In genomic region chr7:56063500-56063881, GRCh38 we compare ENCODE assay signal across 8 cellular contexts. TPM values are rescaled to one million over a fixed set of nuclear protein-coding genes. Genes with fewer than 3 reads are reported as not detected.
DNase-seq lines count a peak whose midpoint lies in the region; ATAC-seq, FAIRE-seq and TF ChIP-seq lines count a peak whose summit lies in the region.

No MANE protein-coding gene starts in this region.

- ATAC-seq in DND-41 (ENCODE audit: insufficient read depth, low read depth) (peak; percentile 2; the same call in 1 of the 3 replicates), HG02870 (IDR thresholded peaks at IDR 0.05; ENCODE audit: unreplicated experiment) (no peak)

- no peaks in the 10 kb centered on the region for H3K23me2 ChIP-seq in H1 (ENCODE audit: low read depth, low read length)

- H3K4me2 ChIP-seq in DND-41 (ENCODE audit: insufficient read depth, low read length) (peak overlapping the region; percentile 65), OCI-LY3 (ENCODE audit: low read length) (peak overlapping the region; percentile 91), H1 (ENCODE audit: insufficient read depth in 1 of 2, low read depth in 2 of 2, low read length in 2 of 2) (peak overlapping the region; percentile 41 to 75; a peak in 3 of 4 replicates), parathyroid adenoma (ENCODE audit: low read length) (peak overlapping the region; percentile 80)

- no peak overlapping the region for H2AK5ac ChIP-seq in H1 (ENCODE audit: low read depth, low read length)

- H3K79me1 ChIP-seq in H1 (ENCODE audit: low read depth, low read length) = no peaks in the 10 kb centered on the region

- H3K27me3 ChIP-seq in DND-41 (ENCODE audit: insufficient read depth, low read length, poor library complexity) (no peaks in the 10 kb centered on the region), OCI-LY3 (ENCODE audit: low read depth, low read length) (no peaks in the 10 kb centered on the region), H1 (replicated peaks in 1 of 4; ENCODE audit: control insufficient read depth in 3 of 4, extremely low read depth in 1 of 4, insufficient read depth in 3 of 4, low read length in 3 of 4) (no peaks in the 10 kb centered on the region), parathyroid adenoma (ENCODE audit: control insufficient read depth, insufficient read depth, low read length) (no peaks in the 10 kb centered on the region)

- TF ChIP-seq POLR2A in H1 (IDR thresholded peaks at IDR 0.05; ENCODE audit: control extremely low read depth in 1 of 2, low read depth in 2 of 2, low read length in 2 of 2) = no peak

- peaks cover 67% of the 10 kb centered on the region for H3K79me2 ChIP-seq in DND-41 (ENCODE audit: insufficient read depth, low read length)
- peaks cover 47% of the 10 kb centered on the region for H3K79me2 ChIP-seq in OCI-LY3 (ENCODE audit: low read length)
- H3K79me2 ChIP-seq in H1 (ENCODE audit: control insufficient read depth in 1 of 2, insufficient read depth in 2 of 2, low read length in 2 of 2) = peaks cover 0 to 5% of the 10 kb centered on the region in 2 experiments; a peak in 2 of 4 replicates
- H3K79me2 ChIP-seq in parathyroid adenoma = no peaks in the 10 kb centered on the region

- no peak overlapping the region for H3K23ac ChIP-seq in H1 (ENCODE audit: insufficient read length)

- TF ChIP-seq CTCF in DND-41 (IDR thresholded peaks at IDR 0.05; ENCODE audit: borderline replicate concordance, extremely low read depth, low read length, poor library complexity, severe bottlenecking) (no peak), OCI-LY3 (IDR thresholded peaks at IDR 0.05; ENCODE audit: low read depth, low read length) (no peak), H1 (IDR thresholded peaks at IDR 0.05; ENCODE audit: control extremely low read depth in 1 of 3, insufficient read depth in 1 of 3, low read depth in 1 of 3, low read length in 3 of 3) (no peak), parathyroid adenoma (IDR thresholded peaks at IDR 0.05) (no peak)

- TF ChIP-seq RAD21 in H1 (IDR thresholded peaks at IDR 0.05 in 1 of 2, conservative IDR thresholded peaks at IDR 0.05 in 1 of 2; ENCODE audit: low read depth in 2 of 2, low read length in 2 of 2) = no peak

- DNase-seq in DND-41 (no peak), H1 (ENCODE audit: low read depth in 1 of 2, low spot score in 2 of 2) (no peak), medulla oblongata (ENCODE audit: extremely low spot score) (no peak), islet precursor cell (no peak), NCI-H345 treated with DMSO at 0.1 percent for 48 hours (lab: John Stamatoyannopoulos, UW; ENCODE audit: unreplicated experiment) (no peak)

- H2BK15ac ChIP-seq in H1 (ENCODE audit: low read length) = no peak overlapping the region

- no peak overlapping the region for H2BK5ac ChIP-seq in H1 (ENCODE audit: low read depth, low read length)

- no peak for TF ChIP-seq EP300 in H1 (IDR thresholded peaks at IDR 0.05; ENCODE audit: borderline replicate concordance in 1 of 2, low read depth in 2 of 2, low read length in 2 of 2)

- POLR2A ChIA-PET in H1 (lab: Charles Lee; ENCODE audit: partially characterized antibody) = interaction anchor here (1.0 to 44.4 kb wide), 9 partner anchors 9 to 98 kb away, joined by 3 to 869 read pairs (median 7); partner anchors contain the start of genes CCT6A and PSPH

- H3K18ac ChIP-seq in H1 (ENCODE audit: extremely low read depth, low read length) = no peak overlapping the region

- no peak overlapping the region for H3K14ac ChIP-seq in H1 (ENCODE audit: insufficient read length)

- H2BK120ac ChIP-seq in H1 (replicated peaks; ENCODE audit: low read depth, low read length) = no peak overlapping the region

- peak overlapping the region; percentile 79 for H2AFZ ChIP-seq in DND-41 (ENCODE audit: low read depth, low read length)
- 0 out of 2 replicates have a peak overlapping the region, but pooled peaks have one; percentile 24 for H2AFZ ChIP-seq in OCI-LY3 (ENCODE audit: low read depth, low read length)
- H2AFZ ChIP-seq in H1 (ENCODE audit: low read length) = no peak overlapping the region
- peak overlapping the region; percentile 84 for H2AFZ ChIP-seq in parathyroid adenoma

- no peak overlapping the region for H2BK12ac ChIP-seq in H1 (ENCODE audit: low read depth, low read length)

- H4K91ac ChIP-seq in H1 (replicated peaks; ENCODE audit: insufficient read length, low read length) = no peak overlapping the region

- H3K36me3 ChIP-seq in DND-41 (ENCODE audit: insufficient read depth, low read length) (peaks cover 63% of the 10 kb centered on the region), OCI-LY3 (replicated peaks; ENCODE audit: low read depth, low read length) (peaks cover 21% of the 10 kb centered on the region), H1 (ENCODE audit: control insufficient read depth in 2 of 4, insufficient read depth in 4 of 4, low read length in 3 of 4) (peaks cover 15 to 56% (median 43%) of the 10 kb centered on the region in 4 experiments), parathyroid adenoma (ENCODE audit: control insufficient read depth, insufficient read depth, low read length) (no peaks in the 10 kb centered on the region)

- peak overlapping the region; percentile 89 for H3K27ac ChIP-seq in DND-41 (ENCODE audit: low read length)
- H3K27ac ChIP-seq in OCI-LY3 (ENCODE audit: low read length) = peak overlapping the region; percentile 73
- peak overlapping the region; percentile 24; the same call in 1 of the 2 replicates for H3K27ac ChIP-seq in H1 (ENCODE audit: low read depth, low read length)
- peak overlapping the region; percentile 64 for H3K27ac ChIP-seq in parathyroid adenoma

- H2BK20ac ChIP-seq in H1 (ENCODE audit: low read length) = no peak overlapping the region

- H3K4me3 ChIP-seq in DND-41 (ENCODE audit: low read depth in 1 of 2, low read length in 2 of 2) (peak overlapping the region in 1 of 2 experiments; percentile 80; a peak in 3 of 4 replicates), OCI-LY3 (ENCODE audit: low read length) (peak overlapping the region; percentile 100), H1 (ENCODE audit: extremely low read depth in 1 of 4, insufficient read depth in 2 of 4, low read depth in 3 of 4, low read length in 4 of 4) (peak overlapping the region in 2 of 4 experiments; percentile 76 to 83; a peak in 4 of 8 replicates), parathyroid adenoma (ENCODE audit: low read depth, low read length) (peak overlapping the region; percentile 85)

- H4K20me1 ChIP-seq in DND-41 (ENCODE audit: insufficient read depth, low read length) (peaks cover 19% of the 10 kb centered on the region), OCI-LY3 (ENCODE audit: insufficient read depth, low read length) (no peaks in the 10 kb centered on the region), H1 (replicated peaks in 1 of 2; ENCODE audit: control insufficient read depth in 1 of 2, insufficient read depth in 2 of 2, low read length in 2 of 2) (no peaks in the 10 kb centered on the region)

- H3K56ac ChIP-seq in H1 (replicated peaks; ENCODE audit: insufficient read length, low read depth, low read length) = no peak overlapping the region

- no peak overlapping the region for H4K8ac ChIP-seq in H1 (ENCODE audit: extremely low read depth, insufficient read depth, low read length)

- H4K5ac ChIP-seq in H1 (ENCODE audit: insufficient read length, low read depth, low read length) = no peak overlapping the region

- CTCF ChIA-PET in H1 (lab: Charles Lee; ENCODE audit: partially characterized antibody) = interaction anchor here (0.6 kb wide), 1 partner anchor 15 kb away, joined by 3 read pairs; no protein-coding TSS in a partner anchor

- H3K4me1 ChIP-seq in DND-41 (ENCODE audit: insufficient read depth, low read length) (peaks cover 53% of the 10 kb centered on the region), OCI-LY3 (ENCODE audit: low read length) (peaks cover 13% of the 10 kb centered on the region; the same call in 1 of the 2 replicates), H1 (replicated peaks in 1 of 4; ENCODE audit: control insufficient read depth in 3 of 4, insufficient read depth in 4 of 4, low read length in 3 of 4) (peaks cover 0 to 6% (median 0%) of the 10 kb centered on the region in 4 experiments; a peak in 1 of 7 replicates), parathyroid adenoma (peaks cover 15% of the 10 kb centered on the region)

- 84% methylated on average over 7 of the region's 7 CpGs; no CpG with 5 or more reads in 1 of the 2 experiments for WGBS in H1 (ENCODE audit: extremely low coverage in 1 of 2, insufficient coverage in 1 of 2, insufficient read length in 1 of 2, insufficient replicate concordance in 2 of 2, low coverage in 1 of 2, low lambda C conversion rate in 2 of 2, missing lambda C conversion rate in 1 of 2), 2 experiments

- no peak for FAIRE-seq in H1 (lab: Jason Lieb, UNC)

- H3K9me3 ChIP-seq in DND-41 (ENCODE audit: insufficient read depth, low read length, severe bottlenecking) (no peaks in the 10 kb centered on the region), OCI-LY3 (ENCODE audit: insufficient read depth, low read length) (no peaks in the 10 kb centered on the region), H1 (ENCODE audit: insufficient read depth in 2 of 2, low read depth in 1 of 2, low read length in 1 of 2) (no peaks in the 10 kb centered on the region), parathyroid adenoma (ENCODE audit: control insufficient read depth, low read length) (no peaks in the 10 kb centered on the region)

- peak overlapping the region; percentile 72 for H3K9ac ChIP-seq in DND-41 (ENCODE audit: low read depth, low read length)
- H3K9ac ChIP-seq in OCI-LY3 (ENCODE audit: low read length) = peak overlapping the region; percentile 86
- H3K9ac ChIP-seq in H1 (replicated peaks in 1 of 4; ENCODE audit: extremely low read depth in 1 of 4, low read depth in 3 of 4, low read length in 3 of 4) = peak overlapping the region in 1 of 4 experiments; percentile 88; a peak in 1 of 7 replicates
- no peak overlapping the region for H3K9ac ChIP-seq in parathyroid adenoma

- H3K4ac ChIP-seq in H1 (replicated peaks; ENCODE audit: insufficient read length, low read depth, low read length) = no peak overlapping the region

RNA-seq across cellular contexts. Expression of gene SUMF2, which starts 0.6 kb away (rescaled TPM):
- total RNA-seq in H1 (2021; fragmentation: NEBNext Ultra II Directional; extraction: Animal tissue kit (Norgen Biotek cat#: 25700)) = 59.2 and 61.9 TPM in 2 replicates
- 39.8 and 55.9 TPM in 2 replicates for polyA plus RNA-seq in H1 (2011; rRNA removed)
- 63.7 TPM for polyA plus RNA-seq in H1 (2011; cell fraction: cytosol; rRNA removed)
- polyA plus RNA-seq in H1 (2011; cell fraction: nucleus; rRNA removed) = 96.5 TPM
- polyA plus RNA-seq in H1 (2012, experiment 1 of 2) = 60.9 to 78.7 TPM (median 68.3 TPM) in 4 replicates
- polyA plus RNA-seq in H1 (2012, experiment 2 of 2) = 74.3 TPM
- polyA plus RNA-seq in H1 (2013, experiment 1 of 2) = 71.0 TPM
- polyA plus RNA-seq in H1 (2013, experiment 2 of 2) = 82.4 TPM
- polyA minus RNA-seq in H1 (2011; rRNA and poly(A)+ RNA removed) = 47.1 and 50.6 TPM in 2 replicates
- 34.5 TPM for polyA minus RNA-seq in H1 (2011; cell fraction: cytosol; rRNA and poly(A)+ RNA removed)
- 54.8 TPM for polyA minus RNA-seq in H1 (2011; cell fraction: nucleus; rRNA and poly(A)+ RNA removed)

RNA-seq across cellular contexts. Expression of gene CCT6A, which starts 11.9 kb away (rescaled TPM):
- total RNA-seq in H1 (2021; fragmentation: NEBNext Ultra II Directional; extraction: Animal tissue kit (Norgen Biotek cat#: 25700)) = 260 and 272 TPM in 2 replicates
- polyA plus RNA-seq in H1 (2011; rRNA removed) = 124 and 201 TPM in 2 replicates
- 224 TPM for polyA plus RNA-seq in H1 (2011; cell fraction: cytosol; rRNA removed)
- polyA plus RNA-seq in H1 (2011; cell fraction: nucleus; rRNA removed) = 130 TPM
- polyA plus RNA-seq in H1 (2012, experiment 1 of 2) = 266 to 398 TPM (median 305 TPM) in 4 replicates
- 34.0 TPM for polyA plus RNA-seq in H1 (2012, experiment 2 of 2)
- polyA plus RNA-seq in H1 (2013, experiment 1 of 2) = 275 TPM
- 270 TPM for polyA plus RNA-seq in H1 (2013, experiment 2 of 2)
- polyA minus RNA-seq in H1 (2011; rRNA and poly(A)+ RNA removed) = 223 and 281 TPM in 2 replicates
- 117 TPM for polyA minus RNA-seq in H1 (2011; cell fraction: cytosol; rRNA and poly(A)+ RNA removed)
- 113 TPM for polyA minus RNA-seq in H1 (2011; cell fraction: nucleus; rRNA and poly(A)+ RNA removed)

RNA-seq across cellular contexts. Expression of gene PSPH, which starts 12.2 kb away (rescaled TPM):
- total RNA-seq in H1 (2021; fragmentation: NEBNext Ultra II Directional; extraction: Animal tissue kit (Norgen Biotek cat#: 25700)) = 56.3 and 64.8 TPM in 2 replicates
- polyA plus RNA-seq in H1 (2011; rRNA removed) = 31.0 and 39.7 TPM in 2 replicates
- 74.6 TPM for polyA plus RNA-seq in H1 (2011; cell fraction: cytosol; rRNA removed)
- polyA plus RNA-seq in H1 (2011; cell fraction: nucleus; rRNA removed) = 44.0 TPM
- polyA plus RNA-seq in H1 (2012, experiment 1 of 2) = 44.6 to 51.5 TPM (median 48.5 TPM) in 4 replicates
- 45.3 TPM for polyA plus RNA-seq in H1 (2012, experiment 2 of 2)
- 22.3 TPM for polyA plus RNA-seq in H1 (2013, experiment 1 of 2)
- 20.4 TPM for polyA plus RNA-seq in H1 (2013, experiment 2 of 2)
- 74.9 and 79.0 TPM in 2 replicates for polyA minus RNA-seq in H1 (2011; rRNA and poly(A)+ RNA removed)
- polyA minus RNA-seq in H1 (2011; cell fraction: cytosol; rRNA and poly(A)+ RNA removed) = 44.3 TPM
- polyA minus RNA-seq in H1 (2011; cell fraction: nucleus; rRNA and poly(A)+ RNA removed) = 24.3 TPM

RNA-seq across cellular contexts. Expression of gene PHKG1, which starts 29.3 kb away (rescaled TPM):
- 0.61 TPM in 1 of 2 replicates, not detected in the other for total RNA-seq in H1 (2021; fragmentation: NEBNext Ultra II Directional; extraction: Animal tissue kit (Norgen Biotek cat#: 25700))
- polyA plus RNA-seq in H1 (2011; rRNA removed) = 0.03 and 0.14 TPM in 2 replicates
- 0.12 TPM for polyA plus RNA-seq in H1 (2011; cell fraction: cytosol; rRNA removed)
- polyA plus RNA-seq in H1 (2011; cell fraction: nucleus; rRNA removed) = 1.0 TPM
- polyA plus RNA-seq in H1 (2012, experiment 1 of 2) = 0.25 to 1.7 TPM (median 0.66 TPM) in 4 replicates
- polyA plus RNA-seq in H1 (2012, experiment 2 of 2) = 0.25 TPM
- polyA plus RNA-seq in H1 (2013, experiment 1 of 2) = 0.02 TPM
- 0.07 TPM for polyA plus RNA-seq in H1 (2013, experiment 2 of 2)
- polyA minus RNA-seq in H1 (2011; rRNA and poly(A)+ RNA removed) = 0.12 TPM in 1 of 2 replicates, not detected in the other
- polyA minus RNA-seq in H1 (2011; cell fraction: cytosol; rRNA and poly(A)+ RNA removed) = not detected
- polyA minus RNA-seq in H1 (2011; cell fraction: nucleus; rRNA and poly(A)+ RNA removed) = not detected

RNA-seq across cellular contexts. Expression of gene CHCHD2, which starts 42.8 kb away (rescaled TPM):
- 112 and 120 TPM in 2 replicates for total RNA-seq in H1 (2021; fragmentation: NEBNext Ultra II Directional; extraction: Animal tissue kit (Norgen Biotek cat#: 25700))
- 238 and 300 TPM in 2 replicates for polyA plus RNA-seq in H1 (2011; rRNA removed)
- 216 TPM for polyA plus RNA-seq in H1 (2011; cell fraction: cytosol; rRNA removed)
- 90.7 TPM for polyA plus RNA-seq in H1 (2011; cell fraction: nucleus; rRNA removed)
- polyA plus RNA-seq in H1 (2012, experiment 1 of 2) = 134 to 146 TPM (median 142 TPM) in 4 replicates
- 307 TPM for polyA plus RNA-seq in H1 (2012, experiment 2 of 2)
- 160 TPM for polyA plus RNA-seq in H1 (2013, experiment 1 of 2)
- polyA plus RNA-seq in H1 (2013, experiment 2 of 2) = 164 TPM
- 37.2 and 47.6 TPM in 2 replicates for polyA minus RNA-seq in H1 (2011; rRNA and poly(A)+ RNA removed)
- 78.3 TPM for polyA minus RNA-seq in H1 (2011; cell fraction: cytosol; rRNA and poly(A)+ RNA removed)
- polyA minus RNA-seq in H1 (2011; cell fraction: nucleus; rRNA and poly(A)+ RNA removed) = 55.3 TPM

Comparison
In these comparisons a context has a peak if more than half of its experiments do, and no peak if none do; other contexts are left out.
1. H3K27ac ChIP-seq: peak in every context shown above with its lines; median percentile 89 in DND-41; 73 in OCI-LY3; 64 in parathyroid adenoma; 24 in H1.